Comparison of ENCODE assay signal across 21 cellular contexts in genomic region chr17:17528101-17528500, GRCh38.
"Had no signal": no experiment of that assay in that cellular context is flagged by ENCODE, and none has a peak within 500 bp of the region (broad histone marks: within the 10 kb centered on the region; RNA-seq: fewer than 3 reads in every experiment).

No MANE protein-coding gene starts in this region.

- H3K4me3 ChIP-seq: esophagus squamous epithelium, hepatocyte, pancreas, smooth muscle cell, testis, uterus had no signal

- H3K4me3 Mint-ChIP-seq: activated CD8-positive, alpha-beta T cell treated with anti-CD3 and anti-CD28 coated beads, Interleukin-2, amount 10 ng/mL, durations not matched to agents 7 days and 5 days; activated naive CD4-positive, alpha-beta T cell treated with anti-CD3 and anti-CD28 coated beads, Interleukin-2, amount 50 U/mL, for 24 hours; activated T-helper 1 cell treated with anti-CD3 and anti-CD28 coated beads, Interleukin-12 subunit alpha, Interleukin-12 subunit beta, Interleukin-2, Interleukin-4 antibody, amounts not matched to agents 30 ng/mL and 10 ng/mL and 1 ng/mL, durations not matched to agents 14 hours and 24 hours and 36 hours; immature natural killer cell; memory B cell; natural killer cell treated with Interleukin-12 subunit alpha and Interleukin-12 subunit beta and Interleukin-15 and Interleukin-18, amount 100 ng/mL, for 72 hours; stimulated activated naive B cell treated with anti-CD40 and anti-IgM and Interleukin-4, amounts not matched to agents 10 μg/mL and 1 μg/mL and 100 μg/mL, for 72 hours had no signal

- ATAC-seq: activated CD8-positive, alpha-beta T cell treated with anti-CD3 and anti-CD28 coated beads, Interleukin-2, amount 10 ng/mL, durations not matched to agents 7 days and 5 days; stimulated activated naive B cell treated with anti-CD40 and anti-IgM and Interleukin-4, amounts not matched to agents 10 μg/mL and 1 μg/mL and 100 μg/mL, for 72 hours had no signal

- H3K27ac ChIP-seq: brain microvascular endothelial cell, esophagus squamous epithelium, hepatocyte, pancreas, testis, uterus had no signal

- H3K4me2 ChIP-seq: hepatocyte, smooth muscle cell had no signal

- H3K4me1 ChIP-seq: uterus had no signal

- H3K36me3 ChIP-seq: brain microvascular endothelial cell, esophagus squamous epithelium, pancreas, uterus had no signal

- H3K4me1 Mint-ChIP-seq: activated naive CD4-positive, alpha-beta T cell treated with anti-CD3 and anti-CD28 coated beads, Interleukin-2, amount 50 U/mL, for 24 hours; immature natural killer cell; memory B cell had no signal

- H3K27ac Mint-ChIP-seq: activated CD8-positive, alpha-beta T cell treated with anti-CD3 and anti-CD28 coated beads, Interleukin-2, amount 10 ng/mL, durations not matched to agents 7 days and 5 days; activated naive CD4-positive, alpha-beta T cell treated with anti-CD3 and anti-CD28 coated beads, Interleukin-2, amount 50 U/mL, for 24 hours; activated T-helper 1 cell treated with anti-CD3 and anti-CD28 coated beads, Interleukin-12 subunit alpha, Interleukin-12 subunit beta, Interleukin-2, Interleukin-4 antibody, amounts not matched to agents 30 ng/mL and 10 ng/mL and 1 ng/mL, durations not matched to agents 14 hours and 24 hours and 36 hours; immature natural killer cell; memory B cell; natural killer cell treated with Interleukin-12 subunit alpha and Interleukin-12 subunit beta and Interleukin-15 and Interleukin-18, amount 100 ng/mL, for 72 hours; stimulated activated naive B cell treated with anti-CD40 and anti-IgM and Interleukin-4, amounts not matched to agents 10 μg/mL and 1 μg/mL and 100 μg/mL, for 72 hours had no signal

- H3K36me3 Mint-ChIP-seq: activated naive CD4-positive, alpha-beta T cell treated with anti-CD3 and anti-CD28 coated beads, Interleukin-2, amount 50 U/mL, for 24 hours; immature natural killer cell; memory B cell; natural killer cell treated with Interleukin-12 subunit alpha and Interleukin-12 subunit beta and Interleukin-15 and Interleukin-18, amount 100 ng/mL, for 72 hours; stimulated activated naive B cell treated with anti-CD40 and anti-IgM and Interleukin-4, amounts not matched to agents 10 μg/mL and 1 μg/mL and 100 μg/mL, for 72 hours had no signal

- H3K9me3 Mint-ChIP-seq: activated naive CD4-positive, alpha-beta T cell treated with anti-CD3 and anti-CD28 coated beads, Interleukin-2, amount 50 U/mL, for 24 hours; activated T-helper 1 cell treated with anti-CD3 and anti-CD28 coated beads, Interleukin-12 subunit alpha, Interleukin-12 subunit beta, Interleukin-2, Interleukin-4 antibody, amounts not matched to agents 30 ng/mL and 10 ng/mL and 1 ng/mL, durations not matched to agents 14 hours and 24 hours and 36 hours; immature natural killer cell; memory B cell; natural killer cell treated with Interleukin-12 subunit alpha and Interleukin-12 subunit beta and Interleukin-15 and Interleukin-18, amount 100 ng/mL, for 72 hours; stimulated activated naive B cell treated with anti-CD40 and anti-IgM and Interleukin-4, amounts not matched to agents 10 μg/mL and 1 μg/mL and 100 μg/mL, for 72 hours had no signal

- DNase-seq: activated CD4-positive, alpha-beta T cell treated with anti-CD3 and anti-CD28 coated beads for 1 hour; activated CD4-positive, alpha-beta T cell treated with anti-CD3 and anti-CD28 coated beads, Interleukin-2, amount 50 U/mL, for 1 hour; activated CD8-positive, alpha-beta T cell treated with anti-CD3 and anti-CD28 coated beads, Interleukin-2, amount 10 ng/mL, durations not matched to agents 7 days and 5 days; activated gamma-delta T cell; brain microvascular endothelial cell; central memory CD4-positive, alpha-beta T cell; esophagus squamous epithelium; immature natural killer cell; stimulated activated CD4-positive, alpha-beta T cell treated with anti-CD3 and anti-CD28 coated beads, Interleukin-15, amount 100 ng/mL, for 24 hours; stimulated activated CD8-positive, alpha-beta memory T cell treated with anti-CD3 and anti-CD28 coated beads, Interleukin-4, amount 100 ng/mL, for 48 hours; stimulated activated naive B cell treated with anti-CD40 and anti-IgM and Interleukin-4, amounts not matched to agents 10 μg/mL and 1 μg/mL and 100 μg/mL, for 72 hours; testis; trophoblast cell; uterus had no signal

- H3K27me3 ChIP-seq: brain microvascular endothelial cell, esophagus squamous epithelium, hepatocyte, pancreas, testis, uterus had no signal

- H3K9me3 ChIP-seq: esophagus squamous epithelium, pancreas, testis, uterus had no signal

- H3K27me3 Mint-ChIP-seq: activated naive CD4-positive, alpha-beta T cell treated with anti-CD3 and anti-CD28 coated beads, Interleukin-2, amount 50 U/mL, for 24 hours; memory B cell; natural killer cell treated with Interleukin-12 subunit alpha and Interleukin-12 subunit beta and Interleukin-15 and Interleukin-18, amount 100 ng/mL, for 72 hours; stimulated activated naive B cell treated with anti-CD40 and anti-IgM and Interleukin-4, amounts not matched to agents 10 μg/mL and 1 μg/mL and 100 μg/mL, for 72 hours had no signal
